8 cellular contexts compared by ENCODE assay signal in genomic region chr13:100100115-100100879, GRCh38. TPM values are rescaled to one million over a fixed set of nuclear protein-coding genes. Genes with fewer than 3 reads are reported as not detected.
DNase-seq lines count a peak whose midpoint lies in the region; ATAC-seq and TF ChIP-seq lines count a peak whose summit lies in the region.

No MANE protein-coding gene starts in this region.

- WGBS in gastroesophageal sphincter (ENCODE audit: low coverage in 1 of 2), 2 donors, result 23 to 32% methylated on average over 7 to 10 of the region's 10 CpGs

- ATAC-seq in gastroesophageal sphincter, result peak; percentile 71

- DNase-seq in GM03348 (ENCODE audit: low spot score) (peak; percentile 40), SW 1271 (lab: John Stamatoyannopoulos, UW) (peak; percentile 10 to 72), putamen (ENCODE audit: low spot score) (peak; percentile 74), occipital lobe (lab: John Stamatoyannopoulos, UW) (no peak), GOT3 (lab: John Stamatoyannopoulos, UW) (no peak), cerebellum (ENCODE audit: low spot score) (no peak), SIG-M5 (lab: John Stamatoyannopoulos, UW) (no peak)

- TF ChIP-seq EP300 in gastroesophageal sphincter (IDR thresholded peaks at IDR 0.05), result no peak

- H3K4me3 ChIP-seq in gastroesophageal sphincter, result no peak overlapping the region

- H3K4me1 ChIP-seq in gastroesophageal sphincter, result peaks cover 0 to 34% (median 13%) of the 10 kb centered on the region in 3 donors

- no peaks in the 10 kb centered on the region for H3K27me3 ChIP-seq in gastroesophageal sphincter

- TF ChIP-seq POLR2A in gastroesophageal sphincter (IDR thresholded peaks at IDR 0.05), result no peak

- peaks cover 0 to 14% of the 10 kb centered on the region in 2 donors for H3K36me3 ChIP-seq in gastroesophageal sphincter

- no peaks in the 10 kb centered on the region for H3K9me3 ChIP-seq in gastroesophageal sphincter

- TF ChIP-seq CTCF in gastroesophageal sphincter (IDR thresholded peaks at IDR 0.05), result no peak

- H3K27ac ChIP-seq in gastroesophageal sphincter, result peak overlapping the region in 3 of 4 donors; percentile 5 to 33 (median 25)

RNA-seq across cellular contexts. Expression of gene PCCA, which starts 11.4 kb away (rescaled TPM):
- total RNA-seq in gastroesophageal sphincter, result 10 to 100 TPM; 34.6 to 58.4 (median 40.1) TPM
- total RNA-seq in occipital lobe, result 200 TPM
- 178 TPM for total RNA-seq in cerebellum

Comparison
In these comparisons a context has a peak if more than half of its experiments do, and no peak if none do; other contexts are left out.
1. DNase-seq: peak in GM03348 (single experiment), SW 1271 (2 of 2) and putamen (single experiment); none in occipital lobe (single experiment), GOT3 (single experiment), cerebellum (single experiment) and SIG-M5 (single experiment).